19 cellular contexts compared by ENCODE assay signal in genomic region chr6:109183109-109183508, GRCh38.
A peak's percentile ranks its signal among the peaks of the same experiment; 100 is the strongest.
DNase-seq lines count a peak whose midpoint lies in the region; ATAC-seq and TF ChIP-seq lines count a peak whose summit lies in the region.
"Had no signal": no experiment of that assay in that cellular context is flagged by ENCODE, and none has a peak within 500 bp of the region (broad histone marks: within the 10 kb centered on the region; RNA-seq: fewer than 3 reads in every experiment).

No MANE protein-coding gene starts in this region.

- H3K79me1 ChIP-seq in mesendoderm (ENCODE audit: low read length), result no peaks in the 10 kb centered on the region

- H3K27ac Mint-ChIP-seq in Caco-2 (ENCODE audit: unreplicated experiment), result no peak overlapping the region

- peaks cover 7% of the 10 kb centered on the region for H3K4me1 Mint-ChIP-seq in Caco-2 (ENCODE audit: low read depth, unreplicated experiment)

- H2BK15ac ChIP-seq in mesendoderm (replicated peaks; ENCODE audit: low read depth), result no peak overlapping the region

- TF ChIP-seq CTCF in LNCAP (IDR thresholded peaks at IDR 0.05), result peak; percentile 30; the same call in 1 of the 2 replicates
- TF ChIP-seq CTCF in Caco-2 (IDR thresholded peaks at IDR 0.05; ENCODE audit: insufficient read depth in 1 of 2, low read depth in 1 of 2, low read length in 1 of 2, severe bottlenecking in 1 of 2, unreplicated experiment in 1 of 2), result no peak

- H3K4me3 ChIP-seq in mesendoderm (ENCODE audit: low read length), result no peak overlapping the region
- no peak overlapping the region for H3K4me3 ChIP-seq in Caco-2 (ENCODE audit: low read depth, low read length)
- H3K4me3 ChIP-seq: cardiac muscle cell, gastrocnemius medialis, left lung, psoas muscle, SJCRH30, thoracic aorta had no signal

- no peak overlapping the region for H4K8ac ChIP-seq in mesendoderm (ENCODE audit: low read depth, low read length)

- H4K5ac ChIP-seq in mesendoderm (ENCODE audit: low read length), result no peak overlapping the region

- H3K36me3 ChIP-seq in mesendoderm (ENCODE audit: control insufficient read depth, insufficient read depth, low read length) (no peaks in the 10 kb centered on the region), Caco-2 (ENCODE audit: control insufficient read depth, insufficient read depth, low read length) (no peaks in the 10 kb centered on the region)
- H3K36me3 ChIP-seq: cardiac muscle cell, gastrocnemius medialis, left lung, SJCRH30, thoracic aorta had no signal

- BruUV-seq in Caco-2 (replicated peaks; lab: Mats Ljungman, UMichigan), result no TSS peak

- H3K36me3 Mint-ChIP-seq in Caco-2 (ENCODE audit: insufficient read depth, unreplicated experiment), result no peaks in the 10 kb centered on the region

- POLR2A ChIA-PET in Caco-2 (lab: Charles Lee), result interaction anchor here (0.9 kb wide), 1 partner anchor 89 kb away, joined by 4 read pairs; the partner anchor contains the start of gene SESN1

- intact Hi-C loops in Caco-2 (cut with micrococcal nuclease; ENCODE audit: unreplicated experiment), result loop anchor here (2.0 to 10.0 kb wide), 2 partner anchors 214 to 262 kb away; partner anchors contain the start of genes PPIL6 and SMPD2

- H3K23ac ChIP-seq in mesendoderm (ENCODE audit: low read length), result no peak overlapping the region

- no peak overlapping the region for H3K18ac ChIP-seq in mesendoderm (ENCODE audit: low read length)

- DNase-seq in NCI-H82 (lab: John Stamatoyannopoulos, UW), result peak; percentile 15
- DNase-seq in NCI-H82 treated with DMSO at 0.1 percent for 48 hours (lab: John Stamatoyannopoulos, UW; ENCODE audit: unreplicated experiment), result no peak
- DNase-seq in SW480 (ENCODE audit: low spot score), result peak; percentile 27
- peak; percentile 76 for DNase-seq in mesendoderm
- DNase-seq in Caco-2, result no peak
- no peak for DNase-seq in SK-N-DZ (ENCODE audit: low spot score)
- DNase-seq: activated naive CD4-positive, alpha-beta T cell treated with Interleukin-2 at 50 U/mL for 16 hours; effector memory CD4-positive, alpha-beta T cell; left lung; NCI-H1092 treated with DMSO at 0.1 percent for 48 hours; NCI-H524 treated with DMSO at 0.1 percent for 48 hours; stimulated activated CD4-positive, alpha-beta T cell treated with anti-CD3 and anti-CD28 coated beads, Interleukin-1b, Interleukin-23, amount 100 ng/mL, for 48 hours had no signal

- no peak for ATAC-seq in GM19035 (IDR thresholded peaks at IDR 0.05; ENCODE audit: unreplicated experiment)
- ATAC-seq: left lung had no signal

- peaks cover 3% of the 10 kb centered on the region for H3K27me3 Mint-ChIP-seq in Caco-2 (ENCODE audit: insufficient read depth, unreplicated experiment)

- H3K79me2 ChIP-seq in mesendoderm (ENCODE audit: control insufficient read depth, insufficient read depth, low read length), result no peaks in the 10 kb centered on the region

- WGBS in mesendoderm (ENCODE audit: extremely low coverage, insufficient coverage, low lambda C conversion rate), result no CpG with 5 or more reads among the region's 1 CpG

- CTCF ChIA-PET in Caco-2 (lab: Charles Lee), result interaction anchor here (0.7 to 1.9 kb wide), 3 partner anchors 18 to 200 kb away, joined by 3 to 5 read pairs (median 3); no protein-coding TSS in a partner anchor

- H3K27me3 ChIP-seq in mesendoderm (ENCODE audit: insufficient read depth, low read length, poor library complexity) (no peaks in the 10 kb centered on the region), Caco-2 (replicated peaks; ENCODE audit: control insufficient read depth, insufficient read depth, low read length) (no peaks in the 10 kb centered on the region)
- H3K27me3 ChIP-seq: cardiac muscle cell, SJCRH30 had no signal

- H2AK5ac ChIP-seq in mesendoderm (ENCODE audit: low read length), result no peak overlapping the region

- H3K9me3 ChIP-seq in Caco-2, result no peaks in the 10 kb centered on the region
- H3K9me3 ChIP-seq: gastrocnemius medialis, left lung, psoas muscle, SJCRH30, thoracic aorta had no signal

- H3K4me2 ChIP-seq in mesendoderm (ENCODE audit: low read length), result no peak overlapping the region

- no peak overlapping the region for H3K56ac ChIP-seq in mesendoderm (ENCODE audit: low read length)

- H3K4ac ChIP-seq in mesendoderm (ENCODE audit: low read depth, low read length), result no peak overlapping the region

- no peak overlapping the region for H2BK120ac ChIP-seq in mesendoderm (ENCODE audit: low read depth, low read length)

- H3K4me3 Mint-ChIP-seq in Caco-2 (ENCODE audit: unreplicated experiment), result no peak overlapping the region

- H2BK5ac ChIP-seq in mesendoderm (ENCODE audit: low read length), result no peak overlapping the region

- no peak overlapping the region for H3K27ac ChIP-seq in mesendoderm (ENCODE audit: low read depth, low read length)
- H3K27ac ChIP-seq: cardiac muscle cell, gastrocnemius medialis, left lung, psoas muscle, SJCRH30, thoracic aorta had no signal

- no peak overlapping the region for H3K9ac ChIP-seq in mesendoderm (ENCODE audit: low read length)

- peaks cover 11% of the 10 kb centered on the region for H3K4me1 ChIP-seq in mesendoderm (ENCODE audit: control insufficient read depth, low read depth, low read length)
- no peaks in the 10 kb centered on the region for H3K4me1 ChIP-seq in Caco-2
- H3K4me1 ChIP-seq: psoas muscle had no signal

- no peaks in the 10 kb centered on the region for H3K9me3 Mint-ChIP-seq in Caco-2 (ENCODE audit: unreplicated experiment)

Comparison
In these comparisons a context has a peak if more than half of its experiments do, and no peak if none do; other contexts are left out.
1. DNase-seq: peak in NCI-H82 (single experiment), SW480 (single experiment) and mesendoderm (single experiment); none in NCI-H82 treated with DMSO at 0.1 percent for 48 hours (single experiment), Caco-2 (0 of 2) and SK-N-DZ (single experiment).